ENCODE assay signal across 1 cellular context in the genomic region with DNA sequence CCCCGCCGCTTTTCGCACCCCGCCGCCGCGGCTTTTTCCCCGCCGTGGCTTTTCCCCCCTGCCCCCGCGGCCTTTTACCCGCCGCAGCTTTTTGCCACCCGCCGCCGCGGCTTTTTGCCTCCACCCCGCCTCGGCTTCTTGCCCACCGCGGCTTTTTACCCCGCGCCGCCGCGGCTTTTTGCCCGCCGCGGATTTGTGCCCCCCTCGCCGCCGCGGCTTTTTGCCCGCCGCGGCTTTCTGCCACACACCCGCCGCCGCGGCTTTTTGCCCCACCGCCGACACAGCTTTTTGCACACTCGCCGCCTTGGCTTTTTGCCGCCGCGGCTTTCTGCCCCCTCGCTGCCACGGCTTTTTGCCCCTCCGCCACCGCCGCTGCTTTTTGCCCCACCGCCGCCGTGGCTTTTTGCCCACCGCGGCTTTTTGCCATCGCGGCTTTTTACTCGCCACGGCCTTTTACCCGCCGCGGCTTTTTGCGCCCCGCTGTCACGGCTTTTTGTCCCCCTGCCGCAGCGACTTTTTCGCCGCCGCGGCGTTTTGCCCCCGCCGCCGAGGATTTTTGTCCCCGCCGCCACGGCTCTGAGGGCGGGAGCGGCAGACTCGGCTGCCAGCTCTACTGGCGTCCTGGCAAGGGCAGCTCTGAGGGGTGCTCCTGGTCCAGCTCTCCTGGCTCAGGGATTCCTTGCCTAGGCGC.
A peak's percentile ranks its signal among the peaks of the same experiment; 100 is the strongest.
TF ChIP-seq lines count a peak whose summit lies in the region.

No MANE protein-coding gene starts in this region.

TF ChIP-seq in HEK293, 187 proteins besides CTCF, POLR2A, EP300 and RAD21:
- TF ChIP-seq, protein P1, sequence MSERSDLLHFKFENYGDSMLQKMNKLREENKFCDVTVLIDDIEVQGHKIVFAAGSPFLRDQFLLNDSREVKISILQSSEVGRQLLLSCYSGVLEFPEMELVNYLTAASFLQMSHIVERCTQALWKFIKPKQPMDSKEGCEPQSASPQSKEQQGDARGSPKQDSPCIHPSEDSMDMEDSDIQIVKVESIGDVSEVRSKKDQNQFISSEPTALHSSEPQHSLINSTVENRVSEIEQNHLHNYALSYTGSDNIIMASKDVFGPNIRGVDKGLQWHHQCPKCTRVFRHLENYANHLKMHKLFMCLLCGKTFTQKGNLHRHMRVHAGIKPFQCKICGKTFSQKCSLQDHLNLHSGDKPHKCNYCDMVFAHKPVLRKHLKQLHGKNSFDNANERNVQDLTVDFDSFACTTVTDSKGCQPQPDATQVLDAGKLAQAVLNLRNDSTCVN (tag by site-specific recombination; optimal IDR thresholded peaks at IDR 0.05) = peak; percentile 14
